Comparison of ENCODE assay signal across 14 cellular contexts in the genomic region with DNA sequence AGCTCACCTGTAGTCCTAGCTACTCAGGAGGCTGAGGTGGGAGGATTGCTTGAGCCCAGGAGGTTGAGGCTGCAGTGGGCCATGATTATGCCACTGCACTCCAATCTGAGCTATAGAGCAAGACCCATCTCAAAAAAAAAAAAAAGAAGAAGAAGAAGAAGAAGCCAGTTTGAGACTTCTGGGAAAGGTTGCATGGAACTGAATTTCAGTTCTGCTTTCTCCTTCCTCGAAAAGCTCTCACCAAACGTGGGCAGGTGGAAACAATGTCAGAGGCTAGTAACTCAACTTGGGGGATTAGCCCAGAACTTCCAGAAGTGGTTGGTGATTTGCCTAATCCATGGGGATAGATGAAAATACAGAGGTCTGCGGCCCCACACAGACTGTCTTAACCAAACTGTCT.
"Had no signal": no experiment of that assay in that cellular context is flagged by ENCODE, and none has a peak within 500 bp of the region (broad histone marks: within the 10 kb centered on the region; RNA-seq: fewer than 3 reads in every experiment).

No MANE protein-coding gene starts in this region.

- DNase-seq: activated CD4-positive, alpha-beta T cell treated with anti-CD3 and anti-CD28 coated beads, Interleukin-2, amount 10 ng/mL, durations not matched to agents 7 days and 5 days; activated CD4-positive, CD25-positive, alpha-beta regulatory T cell; activated naive CD4-positive, alpha-beta T cell; activated T-cell treated with anti-CD3 and anti-CD28 coated beads for 4 hours; dorsolateral prefrontal cortex; endodermal cell; heart left ventricle; left cardiac atrium; naive B cell; pancreas; stimulated activated CD4-positive, alpha-beta T cell treated with anti-CD3 and anti-CD28 coated beads, Interleukin-12 subunit alpha, Interleukin-12 subunit beta, amount 100 ng/mL, for 4 hours; stimulated activated CD4-positive, alpha-beta T cell treated with anti-CD3 and anti-CD28 coated beads, Interleukin-2, amount 100 ng/mL, for 24 hours; T-helper 2 cell had no signal

- H3K36me3 ChIP-seq: heart left ventricle, pancreas, thoracic aorta had no signal

- H3K4me3 Mint-ChIP-seq: activated CD4-positive, alpha-beta T cell treated with anti-CD3 and anti-CD28 coated beads, Interleukin-2, amount 10 ng/mL, durations not matched to agents 7 days and 5 days; endodermal cell; naive B cell had no signal

- H3K36me3 Mint-ChIP-seq: naive B cell had no signal

- H3K9me3 Mint-ChIP-seq: activated CD4-positive, alpha-beta T cell treated with anti-CD3 and anti-CD28 coated beads, Interleukin-2, amount 10 ng/mL, durations not matched to agents 7 days and 5 days; naive B cell had no signal

- H3K4me3 ChIP-seq: dorsolateral prefrontal cortex, heart left ventricle, pancreas, thoracic aorta had no signal

- H3K4me1 Mint-ChIP-seq: activated CD4-positive, alpha-beta T cell treated with anti-CD3 and anti-CD28 coated beads, Interleukin-2, amount 10 ng/mL, durations not matched to agents 7 days and 5 days; endodermal cell; naive B cell had no signal

- ATAC-seq: heart left ventricle, left cardiac atrium had no signal

- H3K27me3 Mint-ChIP-seq: activated CD4-positive, alpha-beta T cell treated with anti-CD3 and anti-CD28 coated beads, Interleukin-2, amount 10 ng/mL, durations not matched to agents 7 days and 5 days had no signal

- H3K9me3 ChIP-seq: heart left ventricle, pancreas, thoracic aorta had no signal

- H3K27me3 ChIP-seq: heart left ventricle, pancreas had no signal

- H3K27ac Mint-ChIP-seq: activated CD4-positive, alpha-beta T cell treated with anti-CD3 and anti-CD28 coated beads, Interleukin-2, amount 10 ng/mL, durations not matched to agents 7 days and 5 days; endodermal cell; naive B cell had no signal

- H3K4me1 ChIP-seq: pancreas had no signal

- H3K27ac ChIP-seq: dorsolateral prefrontal cortex, pancreas, thoracic aorta had no signal
